ENCODE assay signal across 8 cellular contexts in the genomic region with DNA sequence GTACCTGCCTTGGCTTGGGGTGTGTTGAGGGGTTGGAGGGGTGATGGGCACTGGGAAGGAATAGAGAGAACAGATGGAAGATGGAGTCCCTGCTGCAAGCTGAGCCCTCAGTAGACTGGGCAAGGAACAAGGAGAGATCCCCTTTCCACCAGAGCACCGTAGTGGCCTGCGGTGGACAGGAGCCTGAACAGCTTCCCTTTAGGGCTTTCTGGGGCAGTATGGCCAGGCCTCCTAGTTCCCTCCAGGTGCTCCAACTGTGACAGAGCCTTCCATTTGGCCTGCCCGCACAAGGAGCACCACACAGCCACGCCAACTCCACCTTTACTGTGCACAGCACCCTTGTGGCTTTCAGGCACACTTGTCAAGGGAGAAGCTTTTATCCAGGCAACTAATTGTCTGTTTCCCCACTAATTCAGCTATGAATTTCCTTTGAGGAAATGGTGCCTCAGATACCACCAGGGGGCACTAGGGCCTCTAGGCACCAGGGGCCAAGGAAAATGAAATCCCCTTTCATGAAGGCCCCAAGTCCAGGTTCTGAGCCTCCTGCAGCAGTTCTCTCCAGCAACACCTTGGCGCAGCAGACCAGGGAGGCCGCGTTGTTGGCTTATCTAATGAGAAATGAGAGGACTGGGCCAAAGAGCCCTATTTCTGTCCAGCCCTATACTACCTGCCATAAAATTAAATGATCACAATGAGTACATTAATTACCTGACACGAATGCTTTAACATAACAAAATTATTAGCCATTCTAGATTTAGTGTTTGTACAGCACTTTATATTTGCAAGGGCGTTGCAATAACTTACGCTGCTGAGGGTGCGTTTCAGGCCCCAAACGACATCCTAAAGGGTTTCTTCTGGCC. TPM values are rescaled to one million over a fixed set of nuclear protein-coding genes. Genes with fewer than 3 reads are reported as not detected.
DNase-seq lines count a peak whose midpoint lies in the region; ATAC-seq and TF ChIP-seq lines count a peak whose summit lies in the region.

No MANE protein-coding gene starts in this region.

- no peak overlapping the region for H3K27ac Mint-ChIP-seq in memory B cell

- ATAC-seq in memory B cell (ENCODE audit: low read depth) (peak; percentile 49), HG02610 (IDR thresholded peaks at IDR 0.05; ENCODE audit: unreplicated experiment) (no peak)

- TF ChIP-seq CTCF in WI38 (IDR thresholded peaks at IDR 0.05; ENCODE audit: low read depth, low read length): peak; percentile 49; the same call in 1 of the 2 replicates

- no peaks in the 10 kb centered on the region for H3K27me3 Mint-ChIP-seq in memory B cell

- no peak overlapping the region for H3K4me3 ChIP-seq in WI38 (ENCODE audit: low read depth, low read length)

- H3K9me3 Mint-ChIP-seq in memory B cell: no peaks in the 10 kb centered on the region

- DNase-seq in SIG-M5 treated with dmso at 0.1 percent for 504 hours (lab: John Stamatoyannopoulos, UW; ENCODE audit: unreplicated experiment) (peak; percentile 50), SIG-M5 (lab: John Stamatoyannopoulos, UW) (no peak), NCI-H1417 treated with DMSO at 0.1 percent for 48 hours (lab: John Stamatoyannopoulos, UW) (peak; percentile 9), dermis microvascular lymphatic vessel endothelial cell (ENCODE audit: low read depth in 2 of 2) (peak; percentile 53 to 72), memory B cell (ENCODE audit: low spot score in 2 of 2) (peak in 1 of 2 donors; percentile 39)
- peak; percentile 3 for DNase-seq in stimulated activated naive CD4-positive, alpha-beta T cell treated with Interleukin-2 at 50 U/mL for 16 hours (lab: John Stamatoyannopoulos, UW)

- no peaks in the 10 kb centered on the region for H3K4me1 Mint-ChIP-seq in memory B cell

- H3K4me3 Mint-ChIP-seq in memory B cell: no peak overlapping the region

- H3K36me3 Mint-ChIP-seq in memory B cell: no peaks in the 10 kb centered on the region

RNA-seq across cellular contexts. Expression of gene ERI3, which starts 23.1 kb away (rescaled TPM):
- 30.4 and 34.0 TPM in 2 replicates for total RNA-seq in dermis microvascular lymphatic vessel endothelial cell

RNA-seq across cellular contexts. Expression of gene RNF220, which starts 26.9 kb away (rescaled TPM):
- total RNA-seq in dermis microvascular lymphatic vessel endothelial cell: 45.6 and 68.0 TPM in 2 replicates
